ENCODE assay signal across 17 cellular contexts in genomic region chr9:86856259-86856658, GRCh38.
DNase-seq lines count a peak whose midpoint lies in the region; ATAC-seq and TF ChIP-seq lines count a peak whose summit lies in the region.
"Had no signal": no experiment of that assay in that cellular context is flagged by ENCODE, and none has a peak within 500 bp of the region (broad histone marks: within the 10 kb centered on the region; RNA-seq: fewer than 3 reads in every experiment).

No MANE protein-coding gene starts in this region.

- in situ Hi-C loops in G401 (cut with HindIII; ENCODE audit: low sequenced_read_pairs), result no loop called here

- H3K4me1 ChIP-seq in endodermal cell (ENCODE audit: control insufficient read depth, insufficient read depth, low read length), result peaks cover 16% of the 10 kb centered on the region

- peaks cover 9% of the 10 kb centered on the region for H3K27me3 Mint-ChIP-seq in endodermal cell (ENCODE audit: insufficient read depth)

- peaks cover 28% of the 10 kb centered on the region for H3K4me1 Mint-ChIP-seq in endodermal cell

- H3K27ac Mint-ChIP-seq in endodermal cell, result no peak overlapping the region

- no peak overlapping the region for H3K27ac ChIP-seq in endodermal cell (ENCODE audit: low read depth, low read length)
- H3K27ac ChIP-seq: C4-2B had no signal

- no peak overlapping the region for H3K4me3 ChIP-seq in endodermal cell (ENCODE audit: low read length)
- H3K4me3 ChIP-seq: GM12878 had no signal

- peaks cover 4% of the 10 kb centered on the region for H3K9me3 Mint-ChIP-seq in endodermal cell

- H3K9me3 ChIP-seq in endodermal cell (ENCODE audit: control insufficient read depth, low read length), result no peaks in the 10 kb centered on the region

- peak; percentile 48 for TF ChIP-seq CTCF in endodermal cell (conservative IDR thresholded peaks at IDR 0.05)

- intact Hi-C loops in Right ventricle myocardium superior (cut with DNase I), result no loop called here

- peak; percentile 3 for DNase-seq in EH (ENCODE audit: low read depth)
- DNase-seq in RPMI7951 (ENCODE audit: low read depth), result peak; percentile 6
- DNase-seq in endodermal cell, result peak; percentile 54
- DNase-seq in myocyte (ENCODE audit: low read depth), result peak; percentile 19
- DNase-seq in DMS79 (lab: John Stamatoyannopoulos, UW), result no peak
- DNase-seq in G401 (ENCODE audit: low spot score), result no peak
- DNase-seq in amygdala (lab: John Stamatoyannopoulos, UW), result no peak
- no peak for DNase-seq in Right ventricle myocardium superior
- DNase-seq: Kasumi-1; NCI-H1436; NCI-H2029 treated with DMSO at 0.1 percent for 48 hours; NCI-H2227 treated with DMSO at 0.1 percent for 48 hours; NCI-H524 treated with DMSO at 0.1 percent for 48 hours; NK-92 treated with Interleukin-12 subunit alpha and Interleukin-12 subunit beta, amount 100 ng/mL, for 24 hours; PC-3 had no signal

- ATAC-seq in Right ventricle myocardium superior (ENCODE audit: poor library complexity), result no peak
- ATAC-seq: GM12878, PC-3 had no signal

- no peaks in the 10 kb centered on the region for H3K27me3 ChIP-seq in endodermal cell (ENCODE audit: control insufficient read depth, insufficient read depth, low read length, poor library complexity, severe bottlenecking)

- no peak overlapping the region for H3K9ac ChIP-seq in endodermal cell (ENCODE audit: extremely low read depth, low read length, poor library complexity, severe bottlenecking)

- H3K36me3 Mint-ChIP-seq in endodermal cell (ENCODE audit: low read depth), result no peaks in the 10 kb centered on the region

- WGBS in endodermal cell (ENCODE audit: insufficient coverage in 1 of 2, insufficient read length in 1 of 2), 2 experiments, result 92 to 100% methylated on average over 2 to 3 of the region's 3 CpGs

- H3K4me3 Mint-ChIP-seq in endodermal cell, result no peak overlapping the region

- H3K36me3 ChIP-seq in endodermal cell (ENCODE audit: control insufficient read depth, insufficient read depth, low read length), result no peaks in the 10 kb centered on the region

Comparison
In these comparisons a context has a peak if more than half of its experiments do, and no peak if none do; other contexts are left out.
1. DNase-seq: peak in EH (single experiment), RPMI7951 (single experiment), endodermal cell (single experiment) and myocyte (single experiment); none in DMS79 (single experiment), G401 (single experiment), amygdala (0 of 56) and Right ventricle myocardium superior (single experiment).